8 cellular contexts compared by ENCODE assay signal in genomic region chr5:134289509-134290113, GRCh38.
DNase-seq lines count a peak whose midpoint lies in the region; ATAC-seq and TF ChIP-seq lines count a peak whose summit lies in the region.

No MANE protein-coding gene starts in this region.

- no peak overlapping the region for H3K27ac ChIP-seq in neural progenitor cell
- H3K27ac ChIP-seq in uterus = no peak overlapping the region

- no peaks in the 10 kb centered on the region for H3K36me3 ChIP-seq in neural progenitor cell
- H3K36me3 ChIP-seq in uterus = no peaks in the 10 kb centered on the region

- H3K9me3 Mint-ChIP-seq in neural progenitor cell = peaks cover 12% of the 10 kb centered on the region

- H3K36me3 Mint-ChIP-seq in neural progenitor cell = peaks cover 4% of the 10 kb centered on the region

- no peak for TF ChIP-seq POLR2A in uterus (IDR thresholded peaks at IDR 0.05)

- no peaks in the 10 kb centered on the region for H3K4me1 ChIP-seq in neural progenitor cell
- H3K4me1 ChIP-seq in uterus = no peaks in the 10 kb centered on the region

- H3K4me1 Mint-ChIP-seq in neural progenitor cell = no peaks in the 10 kb centered on the region

- POLR2A ChIA-PET in HEK293T (lab: Yijun Ruan, JAX) = interaction anchor here (0.6 to 2.6 kb wide), 4 partner anchors 64 to 113 kb away, joined by 3 to 10 read pairs (median 5); partner anchors contain the start of gene PPP2CA

- H3K79me2 ChIP-seq in neural progenitor cell (ENCODE audit: low read depth) = no peaks in the 10 kb centered on the region

- H4K20me1 ChIP-seq in neural progenitor cell (ENCODE audit: low read depth) = no peaks in the 10 kb centered on the region

- H3K9me3 ChIP-seq in neural progenitor cell (ENCODE audit: low read depth) (no peaks in the 10 kb centered on the region), uterus (no peaks in the 10 kb centered on the region)

- CTCF ChIA-PET in HEK293T (lab: Yijun Ruan, JAX) = interaction anchor here (0.5 to 3.8 kb wide), 14 partner anchors 12 to 436 kb away, joined by 3 to 47 read pairs (median 3); partner anchors contain the start of gene PPP2CA

- no peak overlapping the region for H2AFZ ChIP-seq in neural progenitor cell (replicated peaks)

- peaks cover 11% of the 10 kb centered on the region for H3K27me3 Mint-ChIP-seq in neural progenitor cell (ENCODE audit: insufficient read depth, low read depth)

- TF ChIP-seq CTCF in neural progenitor cell (IDR thresholded peaks at IDR 0.05) = peak; percentile 83
- TF ChIP-seq CTCF in uterus (IDR thresholded peaks at IDR 0.05) = peak; percentile 62 to 90 (median 80)

- H3K27me3 ChIP-seq in neural progenitor cell (no peaks in the 10 kb centered on the region), uterus (no peaks in the 10 kb centered on the region)

- no peak overlapping the region for H3K9ac ChIP-seq in neural progenitor cell

- ATAC-seq in HG02759 (IDR thresholded peaks at IDR 0.05; ENCODE audit: unreplicated experiment) = no peak

- H3F3A ChIP-seq in neural progenitor cell (ENCODE audit: low read depth) = no peaks in the 10 kb centered on the region

- intact Hi-C loops in uterus (cut with DNase I; ENCODE audit: low total_unique reads) = loop anchor here (5.0 kb wide), 1 partner anchor 107 kb away; no protein-coding TSS in a partner anchor

- H3K4me3 Mint-ChIP-seq in neural progenitor cell = no peak overlapping the region

- no peak overlapping the region for H3K4me3 ChIP-seq in neural progenitor cell
- no peak overlapping the region for H3K4me3 ChIP-seq in uterus

- DNase-seq in COLO829 (ENCODE audit: low spot score) (peak; percentile 42), HEK293T (ENCODE audit: extremely low spot score) (peak; percentile 53), NCI-H82 (lab: John Stamatoyannopoulos, UW) (peak; percentile 81), fibroblast of the conjunctiva (ENCODE audit: low read depth) (peak; percentile 76), neural progenitor cell (ENCODE audit: low spot score) (peak; percentile 83), uterus (peak; percentile 35 to 64)
- peak; percentile 27 to 40 for DNase-seq in activated T-cell treated with anti-CD3 and anti-CD28 coated beads, Interleukin-2, amount 50 U/mL, for 48 hours

- no peak overlapping the region for H3K4me2 ChIP-seq in neural progenitor cell

- no peak overlapping the region for H3K27ac Mint-ChIP-seq in neural progenitor cell

TF ChIP-seq in HEK293T, 16 proteins besides CTCF, POLR2A, EP300 and RAD21:
- TF ChIP-seq ARNT (IDR thresholded peaks at IDR 0.05) = no peak
- TF ChIP-seq ZNF384 (IDR thresholded peaks at IDR 0.05) = no peak
- no peak for TF ChIP-seq FOXM1 (IDR thresholded peaks at IDR 0.05; ENCODE audit: borderline replicate concordance)
- no peak for TF ChIP-seq L3MBTL2 (conservative IDR thresholded peaks at IDR 0.05)
- no peak for TF ChIP-seq ELF4 (IDR thresholded peaks at IDR 0.05)
- TF ChIP-seq TARDBP (IDR thresholded peaks at IDR 0.05) = no peak
- TF ChIP-seq BHLHE40 (IDR thresholded peaks at IDR 0.05; ENCODE audit: borderline replicate concordance) = no peak
- TF ChIP-seq NFRKB (IDR thresholded peaks at IDR 0.05) = no peak
- TF ChIP-seq SP1 (IDR thresholded peaks at IDR 0.05) = no peak
- TF ChIP-seq LEF1 (IDR thresholded peaks at IDR 0.05; ENCODE audit: borderline replicate concordance) = no peak
- no peak for TF ChIP-seq CTBP1 (IDR thresholded peaks at IDR 0.05; ENCODE audit: borderline replicate concordance)
- TF ChIP-seq PKNOX1 (IDR thresholded peaks at IDR 0.05) = no peak
- no peak for TF ChIP-seq FOXK2 (IDR thresholded peaks at IDR 0.05)
